In the genomic region with DNA sequence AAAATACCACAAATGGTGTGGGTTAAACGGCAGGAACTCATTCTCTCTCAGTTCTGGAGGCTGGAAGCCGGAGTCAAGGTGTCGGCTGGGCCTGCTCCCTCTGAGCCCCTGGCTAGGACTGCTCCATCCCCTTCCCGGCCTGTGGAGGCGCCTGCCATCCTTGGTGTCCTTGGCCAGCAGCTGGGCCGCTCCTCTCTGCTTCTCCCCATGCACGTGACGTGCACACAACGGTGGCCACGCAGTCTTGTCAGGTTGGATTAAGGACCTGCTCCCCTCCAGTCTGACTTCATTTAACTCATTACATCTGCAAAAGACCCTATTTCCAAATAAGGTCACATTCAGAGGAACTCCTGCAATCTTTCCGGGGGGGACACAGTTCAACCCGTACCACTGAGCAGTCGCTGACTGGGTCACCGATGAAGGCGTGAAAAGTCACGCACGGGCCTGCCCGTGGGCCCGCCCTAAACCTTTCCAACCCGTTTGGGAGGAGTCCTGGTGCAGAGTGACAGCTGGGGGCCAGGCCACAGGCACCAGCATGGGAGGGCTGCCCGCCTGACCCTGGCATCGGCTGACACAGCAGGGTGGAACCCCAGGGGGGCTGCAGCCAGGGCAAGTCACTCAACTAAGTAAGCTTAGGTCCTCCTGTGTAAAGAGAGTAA, we compare ENCODE assay signal across 21 cellular contexts.
DNase-seq lines count a peak whose midpoint lies in the region; ATAC-seq and TF ChIP-seq lines count a peak whose summit lies in the region.
"Had no signal": no experiment of that assay in that cellular context is flagged by ENCODE, and none has a peak within 500 bp of the region (broad histone marks: within the 10 kb centered on the region; RNA-seq: fewer than 3 reads in every experiment).

No MANE protein-coding gene starts in this region.

- in situ Hi-C loops in gastrocnemius medialis (cut with MboI; ENCODE audit: low sequenced_read_pairs in 4 of 4): no loop called here

- no peak overlapping the region for H3K27ac Mint-ChIP-seq in activated CD8-positive, alpha-beta memory T cell treated with anti-CD3 and anti-CD28 coated beads, Interleukin-2, amount 10 ng/mL, durations not matched to agents 7 days and 5 days

- TF ChIP-seq POLR2A in gastrocnemius medialis (IDR thresholded peaks at IDR 0.05): no peak

- peak; percentile 31 for DNase-seq in activated CD8-positive, alpha-beta memory T cell treated with anti-CD3 and anti-CD28 coated beads, Interleukin-2, amount 10 ng/mL, durations not matched to agents 7 days and 5 days
- DNase-seq in activated CD8-positive, alpha-beta memory T cell treated with anti-CD3 and anti-CD28 coated beads, Interleukin-2, amount 50 U/mL, for 4 hours: no peak
- DNase-seq in osteoblast (ENCODE audit: insufficient read length, low spot score, missing footprints) (peak; percentile 37), upper lobe of right lung (peak; percentile 57), gastrocnemius medialis (no peak), SK-N-SH (no peak)
- DNase-seq: DMS 273 treated with DMSO at 0.1 percent for 48 hours, GDM1, GM23248, NCI-H1048, NCI-H1436, NCI-H1930, NCI-H345, NCI-H524 treated with DMSO at 0.1 percent for 48 hours, PC-3, SIG-M5 had no signal

- no peak for TF ChIP-seq RAD21 in SK-N-SH (IDR thresholded peaks at IDR 0.05; ENCODE audit: low read length)

- H2AFZ ChIP-seq in osteoblast (ENCODE audit: low read length) (no peak overlapping the region), SK-N-SH (ENCODE audit: low read depth) (no peak overlapping the region)
- H2AFZ ChIP-seq: GM23248 had no signal

- intact Hi-C loops in upper lobe of right lung (cut with DNase I): no loop called here
- intact Hi-C loops in gastrocnemius medialis (cut with DNase I; ENCODE audit: low total_unique reads): no loop called here

- no peak for TF ChIP-seq CTCF in osteoblast (IDR thresholded peaks at IDR 0.05; ENCODE audit: extremely low read depth, low read depth, low read length)
- TF ChIP-seq CTCF in upper lobe of right lung (IDR thresholded peaks at IDR 0.05): no peak
- no peak for TF ChIP-seq CTCF in gastrocnemius medialis (IDR thresholded peaks at IDR 0.05 in 4 of 5, conservative IDR thresholded peaks at IDR 0.05 in 1 of 5)
- TF ChIP-seq CTCF in SK-N-SH (IDR thresholded peaks at IDR 0.05): no peak

- no peaks in the 10 kb centered on the region for H3K27me3 ChIP-seq in osteoblast (ENCODE audit: insufficient read depth, low read length)
- H3K27me3 ChIP-seq in upper lobe of right lung: no peaks in the 10 kb centered on the region
- no peaks in the 10 kb centered on the region for H3K27me3 ChIP-seq in gastrocnemius medialis
- H3K27me3 ChIP-seq in SK-N-SH (ENCODE audit: insufficient read depth): no peaks in the 10 kb centered on the region
- H3K27me3 ChIP-seq: MG63 had no signal

- H3K27me3 Mint-ChIP-seq in activated CD8-positive, alpha-beta memory T cell treated with anti-CD3 and anti-CD28 coated beads, Interleukin-2, amount 10 ng/mL, durations not matched to agents 7 days and 5 days: peaks cover 7% of the 10 kb centered on the region

- no peak for TF ChIP-seq EP300 in SK-N-SH (IDR thresholded peaks at IDR 0.05; ENCODE audit: borderline replicate concordance in 1 of 2, low read depth in 1 of 2, low read length in 1 of 2)

- H3K4me3 ChIP-seq in osteoblast (ENCODE audit: insufficient read depth, low read length) (no peak overlapping the region), upper lobe of right lung (no peak overlapping the region), gastrocnemius medialis (no peak overlapping the region), SK-N-SH (ENCODE audit: low read depth in 2 of 2, low read length in 1 of 2) (no peak overlapping the region)
- H3K4me3 ChIP-seq: GM23248, MG63 had no signal

- no peak overlapping the region for H3K4me3 Mint-ChIP-seq in activated CD8-positive, alpha-beta memory T cell treated with anti-CD3 and anti-CD28 coated beads, Interleukin-2, amount 10 ng/mL, durations not matched to agents 7 days and 5 days

- H3K4me1 ChIP-seq in osteoblast (ENCODE audit: insufficient read depth, low read length) (no peaks in the 10 kb centered on the region), upper lobe of right lung (no peaks in the 10 kb centered on the region), gastrocnemius medialis (no peaks in the 10 kb centered on the region), SK-N-SH (ENCODE audit: control insufficient read depth in 1 of 2, insufficient read depth in 2 of 2, low read depth in 1 of 2, low read length in 1 of 2) (peaks cover 0 to 38% of the 10 kb centered on the region in 2 experiments; a peak in 2 of 4 replicates)

- H3K4me2 ChIP-seq in osteoblast (ENCODE audit: insufficient read depth, low read length) (no peak overlapping the region), SK-N-SH (no peak overlapping the region)

- no peaks in the 10 kb centered on the region for H3K36me3 Mint-ChIP-seq in activated CD8-positive, alpha-beta memory T cell treated with anti-CD3 and anti-CD28 coated beads, Interleukin-2, amount 10 ng/mL, durations not matched to agents 7 days and 5 days

- H4K20me1 ChIP-seq in osteoblast (ENCODE audit: insufficient read depth, low read length): no peaks in the 10 kb centered on the region
- H4K20me1 ChIP-seq in SK-N-SH (ENCODE audit: insufficient read depth): no peaks in the 10 kb centered on the region

- ATAC-seq in activated CD8-positive, alpha-beta memory T cell treated with anti-CD3 and anti-CD28 coated beads, Interleukin-2, amount 10 ng/mL, durations not matched to agents 7 days and 5 days: no peak
- peak; percentile 29 for ATAC-seq in esophagus mucosa
- no peak for ATAC-seq in upper lobe of right lung
- ATAC-seq in gastrocnemius medialis: no peak
- no peak for ATAC-seq in GM19463 (IDR thresholded peaks at IDR 0.05; ENCODE audit: unreplicated experiment)
- ATAC-seq: PC-3 had no signal

- no peaks in the 10 kb centered on the region for H3K4me1 Mint-ChIP-seq in activated CD8-positive, alpha-beta memory T cell treated with anti-CD3 and anti-CD28 coated beads, Interleukin-2, amount 10 ng/mL, durations not matched to agents 7 days and 5 days

- WGBS in SK-N-SH (ENCODE audit: low lambda C conversion rate): 72% methylated on average over 16 of the region's 22 CpGs

- H3K79me2 ChIP-seq in osteoblast (ENCODE audit: insufficient read depth, low read length) (no peaks in the 10 kb centered on the region), SK-N-SH (ENCODE audit: insufficient read depth) (no peaks in the 10 kb centered on the region)

- H3K9me3 ChIP-seq in osteoblast (ENCODE audit: low read depth, low read length) (no peaks in the 10 kb centered on the region), upper lobe of right lung (no peaks in the 10 kb centered on the region), gastrocnemius medialis (no peaks in the 10 kb centered on the region), SK-N-SH (no peaks in the 10 kb centered on the region)
- H3K9me3 ChIP-seq: MG63 had no signal

- no peak overlapping the region for H3K27ac ChIP-seq in osteoblast (ENCODE audit: low read depth, low read length)
- no peak overlapping the region for H3K27ac ChIP-seq in upper lobe of right lung
- no peak overlapping the region for H3K27ac ChIP-seq in gastrocnemius medialis
- H3K27ac ChIP-seq in SK-N-SH (ENCODE audit: low read depth in 2 of 2, low read length in 1 of 2): peak overlapping the region in 1 of 2 experiments; percentile 99; a peak in 1 of 4 replicates
- H3K27ac ChIP-seq: 22Rv1, GM23248, RWPE1 had no signal

- CTCF ChIA-PET in activated CD8-positive, alpha-beta memory T cell treated with anti-CD3 and anti-CD28 coated beads, Interleukin-2, amount 10 ng/mL, durations not matched to agents 7 days and 5 days (lab: Charles Lee): no interaction called here
- CTCF ChIA-PET in SK-N-SH (lab: Yijun Ruan, JAX): interaction anchor here (0.9 to 1.4 kb wide), 2 partner anchors 97 to 107 kb away, joined by 3 read pairs; no protein-coding TSS in a partner anchor

- no peak overlapping the region for H3K9ac ChIP-seq in SK-N-SH
- H3K9ac ChIP-seq: GM23248 had no signal

- no peaks in the 10 kb centered on the region for H3F3A ChIP-seq in SK-N-SH (replicated peaks; ENCODE audit: insufficient read depth)

- no peaks in the 10 kb centered on the region for H3K9me3 Mint-ChIP-seq in activated CD8-positive, alpha-beta memory T cell treated with anti-CD3 and anti-CD28 coated beads, Interleukin-2, amount 10 ng/mL, durations not matched to agents 7 days and 5 days (ENCODE audit: low read depth)

- H3K9me2 ChIP-seq in SK-N-SH: no peaks in the 10 kb centered on the region

- POLR2A ChIA-PET in SK-N-SH (lab: Yijun Ruan, JAX): no interaction called here

- H3K36me3 ChIP-seq in osteoblast (ENCODE audit: insufficient read depth, low read length) (no peaks in the 10 kb centered on the region), upper lobe of right lung (no peaks in the 10 kb centered on the region), gastrocnemius medialis (no peaks in the 10 kb centered on the region), SK-N-SH (replicated peaks in 1 of 2; ENCODE audit: control insufficient read depth in 1 of 2, insufficient read depth in 2 of 2, low read length in 1 of 2) (no peaks in the 10 kb centered on the region)

TF ChIP-seq in SK-N-SH, 30 proteins besides CTCF, POLR2A, EP300 and RAD21 (continues in another document):
- TF ChIP-seq, protein P1, sequence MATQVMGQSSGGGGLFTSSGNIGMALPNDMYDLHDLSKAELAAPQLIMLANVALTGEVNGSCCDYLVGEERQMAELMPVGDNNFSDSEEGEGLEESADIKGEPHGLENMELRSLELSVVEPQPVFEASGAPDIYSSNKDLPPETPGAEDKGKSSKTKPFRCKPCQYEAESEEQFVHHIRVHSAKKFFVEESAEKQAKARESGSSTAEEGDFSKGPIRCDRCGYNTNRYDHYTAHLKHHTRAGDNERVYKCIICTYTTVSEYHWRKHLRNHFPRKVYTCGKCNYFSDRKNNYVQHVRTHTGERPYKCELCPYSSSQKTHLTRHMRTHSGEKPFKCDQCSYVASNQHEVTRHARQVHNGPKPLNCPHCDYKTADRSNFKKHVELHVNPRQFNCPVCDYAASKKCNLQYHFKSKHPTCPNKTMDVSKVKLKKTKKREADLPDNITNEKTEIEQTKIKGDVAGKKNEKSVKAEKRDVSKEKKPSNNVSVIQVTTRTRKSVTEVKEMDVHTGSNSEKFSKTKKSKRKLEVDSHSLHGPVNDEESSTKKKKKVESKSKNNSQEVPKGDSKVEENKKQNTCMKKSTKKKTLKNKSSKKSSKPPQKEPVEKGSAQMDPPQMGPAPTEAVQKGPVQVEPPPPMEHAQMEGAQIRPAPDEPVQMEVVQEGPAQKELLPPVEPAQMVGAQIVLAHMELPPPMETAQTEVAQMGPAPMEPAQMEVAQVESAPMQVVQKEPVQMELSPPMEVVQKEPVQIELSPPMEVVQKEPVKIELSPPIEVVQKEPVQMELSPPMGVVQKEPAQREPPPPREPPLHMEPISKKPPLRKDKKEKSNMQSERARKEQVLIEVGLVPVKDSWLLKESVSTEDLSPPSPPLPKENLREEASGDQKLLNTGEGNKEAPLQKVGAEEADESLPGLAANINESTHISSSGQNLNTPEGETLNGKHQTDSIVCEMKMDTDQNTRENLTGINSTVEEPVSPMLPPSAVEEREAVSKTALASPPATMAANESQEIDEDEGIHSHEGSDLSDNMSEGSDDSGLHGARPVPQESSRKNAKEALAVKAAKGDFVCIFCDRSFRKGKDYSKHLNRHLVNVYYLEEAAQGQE (IDR thresholded peaks at IDR 0.05; ENCODE audit: low read depth, low read length): no peak
- TF ChIP-seq FOXJ3 (CRISPR knock-in tag; IDR thresholded peaks at IDR 0.05) (no peak), TCF12 (IDR thresholded peaks at IDR 0.05) (no peak), CHD2 (IDR thresholded peaks at IDR 0.05; ENCODE audit: low read length, partially characterized antibody) (no peak)

Comparison
In these comparisons a context has a peak if more than half of its experiments do, and no peak if none do; other contexts are left out.
1. DNase-seq: peak in activated CD8-positive, alpha-beta memory T cell treated with anti-CD3 and anti-CD28 coated beads, Interleukin-2, amount 10 ng/mL, durations not matched to agents 7 days and 5 days (single experiment), osteoblast (single experiment) and upper lobe of right lung (single experiment); none in activated CD8-positive, alpha-beta memory T cell treated with anti-CD3 and anti-CD28 coated beads, Interleukin-2, amount 50 U/mL, for 4 hours (single experiment), gastrocnemius medialis (0 of 2) and SK-N-SH (single experiment).